Comparison of ENCODE assay signal across 22 cellular contexts in genomic region chr2:8219631-8220393, GRCh38.
DNase-seq lines count a peak whose midpoint lies in the region; ATAC-seq and TF ChIP-seq lines count a peak whose summit lies in the region.
"Had no signal": no experiment of that assay in that cellular context is flagged by ENCODE, and none has a peak within 500 bp of the region (broad histone marks: within the 10 kb centered on the region; RNA-seq: fewer than 3 reads in every experiment).

No MANE protein-coding gene starts in this region.

- no peak overlapping the region for H3K9ac ChIP-seq in rectal smooth muscle tissue (ENCODE audit: low read length)

- 59 to 72% (median 66%) methylated on average over 21 to 23 of the region's 23 CpGs for WGBS in heart left ventricle, 4 donors

- H3K36me3 ChIP-seq in heart left ventricle (no peaks in the 10 kb centered on the region), rectal smooth muscle tissue (ENCODE audit: control insufficient read depth, insufficient read depth, low read length) (no peaks in the 10 kb centered on the region)
- H3K36me3 ChIP-seq: prostate gland, SJCRH30, vagina had no signal

- H3K4me3 ChIP-seq in heart left ventricle (no peak overlapping the region), rectal smooth muscle tissue (ENCODE audit: low read length) (no peak overlapping the region)
- H3K4me3 ChIP-seq: GM12878, prostate gland, SJCRH30, vagina had no signal

- H3K4me1 ChIP-seq in heart left ventricle, result peaks cover 0 to 34% (median 10%) of the 10 kb centered on the region in 12 donors
- H3K4me1 ChIP-seq in rectal smooth muscle tissue (ENCODE audit: control insufficient read depth, insufficient read depth, low read length), result peaks cover 8% of the 10 kb centered on the region
- H3K4me1 ChIP-seq: prostate gland, SJCRH30 had no signal

- peak; percentile 4 for DNase-seq in Daoy (ENCODE audit: low read depth)
- DNase-seq in RPMI7951 (ENCODE audit: low read depth), result peak; percentile 92
- DNase-seq in heart left ventricle, result peak; percentile 75 to 88 (median 78)
- DNase-seq in NCI-H1417 treated with DMSO at 0.1 percent for 48 hours (lab: John Stamatoyannopoulos, UW), result no peak
- no peak for DNase-seq in NCI-H2107 treated with DMSO at 0.1 percent for 48 hours (lab: John Stamatoyannopoulos, UW; ENCODE audit: unreplicated experiment)
- DNase-seq: activated CD4-positive, alpha-beta T cell treated with anti-CD3 and anti-CD28 coated beads for 4 hours; DMS153; foreskin keratinocyte; kidney; mesendoderm; NCI-H187; NCI-H2227 treated with DMSO at 0.1 percent for 48 hours; NCI-H82; nephron progenitor cell; SJCRH30; stimulated activated CD4-positive, alpha-beta T cell treated with anti-CD3 and anti-CD28 coated beads, Interleukin-12 subunit alpha, Interleukin-12 subunit beta, amount 100 ng/mL, for 4 hours had no signal

- peak; percentile 96 to 99 (median 98) for ATAC-seq in heart left ventricle
- ATAC-seq in GM18498 (IDR thresholded peaks at IDR 0.05; ENCODE audit: unreplicated experiment), result no peak
- no peak for ATAC-seq in HG03025 (IDR thresholded peaks at IDR 0.05; ENCODE audit: low FRiP score, unreplicated experiment)
- ATAC-seq: foreskin keratinocyte, GM12878 had no signal

- no peak for TF ChIP-seq POLR2A in heart left ventricle (IDR thresholded peaks at IDR 0.05)

- intact Hi-C loops in heart left ventricle (cut with DNase I), result loop anchor here in 6 of 10 donors (5.0 to 10.0 kb wide), 5 partner anchors 68 to 465 kb away; partner anchors contain the start of gene ID2 (in 4 of the 6)

- peak overlapping the region in 8 of 12 donors; percentile 12 to 70 (median 54) for H3K27ac ChIP-seq in heart left ventricle
- H3K27ac ChIP-seq in rectal smooth muscle tissue (ENCODE audit: low read depth, low read length), result peak overlapping the region; percentile 48
- H3K27ac ChIP-seq: foreskin keratinocyte, prostate gland, SJCRH30, vagina had no signal

- H3K27me3 ChIP-seq in heart left ventricle (no peaks in the 10 kb centered on the region), rectal smooth muscle tissue (ENCODE audit: control insufficient read depth, insufficient read depth, low read length) (no peaks in the 10 kb centered on the region)
- H3K27me3 ChIP-seq: foreskin keratinocyte, vagina had no signal

- TF ChIP-seq CTCF in heart left ventricle (IDR thresholded peaks at IDR 0.05), result peak in 2 of 12 donors; percentile 23 to 29

- no peaks in the 10 kb centered on the region for H3K9me3 ChIP-seq in heart left ventricle
- H3K9me3 ChIP-seq: prostate gland, SJCRH30, vagina had no signal

Comparison
In these comparisons a context has a peak if more than half of its experiments do, and no peak if none do; other contexts are left out.
1. DNase-seq: peak in Daoy (single experiment), RPMI7951 (single experiment) and heart left ventricle (5 of 5); none in NCI-H1417 treated with DMSO at 0.1 percent for 48 hours (single experiment) and NCI-H2107 treated with DMSO at 0.1 percent for 48 hours (single experiment).
2. ATAC-seq: peak in heart left ventricle (4 of 4); none in GM18498 (single experiment) and HG03025 (single experiment).